Comparison of ENCODE assay signal across 1 cellular context in genomic region chr2:130332271-130333073, GRCh38.
TF ChIP-seq lines count a peak whose summit lies in the region.

No MANE protein-coding gene starts in this region.

TF ChIP-seq in GM12878, 131 proteins besides CTCF, POLR2A, EP300 and RAD21 (continued from another document):
- TF ChIP-seq SIN3A (IDR thresholded peaks at IDR 0.05; ENCODE audit: low read depth, low read length) (no peak), RB1 (IDR thresholded peaks at IDR 0.05; ENCODE audit: borderline replicate concordance) (0 out of 2 replicates have a peak, but pooled peaks have one; percentile 37), E2F4 (IDR thresholded peaks at IDR 0.05; ENCODE audit: low read depth, low read length) (no peak), IRF5 (IDR thresholded peaks at IDR 0.05; ENCODE audit: borderline replicate concordance) (no peak), USF1 (IDR thresholded peaks at IDR 0.05; ENCODE audit: borderline replicate concordance, extremely low read length, insufficient read depth, low read depth, low read length) (no peak), RAD51 (IDR thresholded peaks at IDR 0.05) (0 out of 2 replicates have a peak, but pooled peaks have one; percentile 39), SUZ12 (IDR thresholded peaks at IDR 0.05; ENCODE audit: unreplicated experiment) (no peak), CBFB (IDR thresholded peaks at IDR 0.05; ENCODE audit: low read depth) (no peak), NKRF (conservative IDR thresholded peaks at IDR 0.05) (no peak), TCF3 (IDR thresholded peaks at IDR 0.05; ENCODE audit: borderline replicate concordance, insufficient read depth, low read depth, low read length) (no peak), YY1 (IDR thresholded peaks at IDR 0.05; ENCODE audit: low read depth, low read length) (peak; percentile 58), CEBPZ (IDR thresholded peaks at IDR 0.05; ENCODE audit: low read depth, low read length) (no peak), HDAC6 (IDR thresholded peaks at IDR 0.05; ENCODE audit: unreplicated experiment) (no peak), YBX1 (IDR thresholded peaks at IDR 0.05) (no peak), BRCA1 (IDR thresholded peaks at IDR 0.05; ENCODE audit: low read depth, low read length) (no peak)
